18 cellular contexts compared by ENCODE assay signal in the genomic region with DNA sequence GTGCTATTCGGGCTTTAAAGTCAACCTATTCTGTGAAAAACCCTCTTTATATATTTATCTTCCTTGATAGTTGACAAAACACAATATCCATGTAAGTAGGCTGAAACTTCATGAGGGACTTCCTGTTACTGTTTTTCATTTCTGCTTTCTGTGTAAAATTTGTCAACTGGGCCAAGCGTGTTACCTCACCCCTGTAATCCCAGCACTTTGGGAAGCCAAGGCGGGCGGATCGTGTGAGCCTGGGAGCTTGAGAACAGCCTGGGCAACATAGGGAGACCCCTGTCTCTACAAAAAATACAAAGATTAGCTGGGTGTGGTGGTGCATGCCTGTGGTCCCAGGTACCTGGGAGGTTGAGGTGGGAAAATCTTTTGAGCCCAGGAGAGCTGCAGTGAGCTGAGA.
"Had no signal": no experiment of that assay in that cellular context is flagged by ENCODE, and none has a peak within 500 bp of the region (broad histone marks: within the 10 kb centered on the region; RNA-seq: fewer than 3 reads in every experiment).

No MANE protein-coding gene starts in this region.

- H3K4me3 ChIP-seq: esophagus squamous epithelium, right atrium auricular region, thyroid gland, uterus had no signal

- H3K36me3 ChIP-seq: esophagus squamous epithelium, right atrium auricular region, thyroid gland, uterus had no signal

- DNase-seq: activated CD4-positive, alpha-beta T cell treated with anti-CD3 and anti-CD28 coated beads, Interleukin-2, amount 50 U/mL, for 48 hours; activated CD8-positive, alpha-beta memory T cell treated with anti-CD3 and anti-CD28 coated beads, Interleukin-2, amount 10 ng/mL, durations not matched to agents 7 days and 5 days; activated effector memory CD4-positive, alpha-beta T cell treated with Interleukin-2 at 50 U/mL for 16 hours; activated T-cell treated with anti-CD3 and anti-CD28 coated beads, Interleukin-2, amount 50 U/mL, for 1 hour; amniotic stem cell; esophagus squamous epithelium; hippocampal formation; kidney glomerular epithelial cell; left ventricle myocardium superior; mesenchymal stem cell; natural killer cell; occipital lobe; stimulated activated CD4-positive, alpha-beta T cell treated with anti-CD3 and anti-CD28 coated beads, Interleukin-2, amount 100 ng/mL, for 48 hours; T-helper 9 cell; thyroid gland; uterus had no signal

- ATAC-seq: activated CD8-positive, alpha-beta memory T cell treated with anti-CD3 and anti-CD28 coated beads, Interleukin-2, amount 10 ng/mL, durations not matched to agents 7 days and 5 days; left ventricle myocardium superior; natural killer cell; stimulated activated memory B cell treated with anti-CD40 and anti-IgM and Interleukin-4, amounts not matched to agents 10 μg/mL and 1 μg/mL and 100 μg/mL, for 72 hours had no signal

- H3K27ac ChIP-seq: esophagus squamous epithelium, right atrium auricular region, thyroid gland, uterus had no signal

- H3K9me3 ChIP-seq: esophagus squamous epithelium, right atrium auricular region, thyroid gland, uterus had no signal

- H3K27me3 ChIP-seq: right atrium auricular region, thyroid gland, uterus had no signal

- H3K4me1 ChIP-seq: esophagus squamous epithelium, thyroid gland, uterus had no signal
